Comparison of ENCODE assay signal across 12 cellular contexts in genomic region chr1:21926814-21927530, GRCh38. TPM values are rescaled to one million over a fixed set of nuclear protein-coding genes. Genes with fewer than 3 reads are reported as not detected.
DNase-seq lines count a peak whose midpoint lies in the region; ATAC-seq and TF ChIP-seq lines count a peak whose summit lies in the region.
"Had no signal": no experiment of that assay in that cellular context is flagged by ENCODE, and none has a peak within 500 bp of the region (broad histone marks: within the 10 kb centered on the region; RNA-seq: fewer than 3 reads in every experiment).

No MANE protein-coding gene starts in this region.

- peak in 2 of 3 experiments; percentile 3 to 8 for TF ChIP-seq CTCF in esophagus muscularis mucosa (IDR thresholded peaks at IDR 0.05)
- TF ChIP-seq CTCF in thoracic aorta (IDR thresholded peaks at IDR 0.05), result no peak

- intact Hi-C loops in esophagus muscularis mucosa (cut with DNase I), result no loop called here

- peaks cover 97 to 100% (median 100%) of the 10 kb centered on the region in 4 donors for H3K4me1 ChIP-seq in esophagus muscularis mucosa
- peaks cover 92% of the 10 kb centered on the region for H3K4me1 ChIP-seq in muscle layer of colon (ENCODE audit: insufficient read depth, low read length)
- peaks cover 71 to 98% of the 10 kb centered on the region in 2 donors for H3K4me1 ChIP-seq in thoracic aorta (ENCODE audit: control insufficient read depth in 1 of 2, low read depth in 2 of 2)
- H3K4me1 ChIP-seq: HAP-1 had no signal

- H3K36me3 ChIP-seq in esophagus muscularis mucosa, result peaks cover 0 to 7% (median 3%) of the 10 kb centered on the region in 4 donors
- H3K36me3 ChIP-seq in muscle layer of colon (ENCODE audit: insufficient read depth, low read length), result peaks cover 10% of the 10 kb centered on the region
- H3K36me3 ChIP-seq in thoracic aorta, result no peaks in the 10 kb centered on the region

- no peaks in the 10 kb centered on the region for H3K27me3 ChIP-seq in esophagus muscularis mucosa
- H3K27me3 ChIP-seq in muscle layer of colon (ENCODE audit: control insufficient read depth in 1 of 2, insufficient read depth in 2 of 2, low read length in 2 of 2), result no peaks in the 10 kb centered on the region
- no peaks in the 10 kb centered on the region for H3K27me3 ChIP-seq in thoracic aorta (replicated peaks; ENCODE audit: insufficient read depth)

- DNase-seq in HCEC 1CT (peak; percentile 76), esophagus muscularis mucosa (ENCODE audit: extremely low spot score) (no peak), thoracic aorta (ENCODE audit: low spot score) (no peak), NCI-H128 (lab: John Stamatoyannopoulos, UW; ENCODE audit: unreplicated experiment) (no peak), Ammon's horn (ENCODE audit: low spot score) (no peak)
- DNase-seq in activated CD4-positive, alpha-beta T cell treated with anti-CD3 and anti-CD28 coated beads, Interleukin-2, amount 50 U/mL, for 4 hours, result no peak
- DNase-seq: activated naive CD4-positive, alpha-beta T cell treated with anti-CD3 and anti-CD28 coated beads, Interleukin-2, amount 10 ng/mL, durations not matched to agents 7 days and 5 days; erythroblast; NCI-H2029 had no signal

- H3K9me3 ChIP-seq in esophagus muscularis mucosa, result no peaks in the 10 kb centered on the region
- no peaks in the 10 kb centered on the region for H3K9me3 ChIP-seq in muscle layer of colon (ENCODE audit: low read length)
- H3K9me3 ChIP-seq in thoracic aorta, result no peaks in the 10 kb centered on the region
- H3K9me3 ChIP-seq: HAP-1 had no signal

- H3K4me3 ChIP-seq in esophagus muscularis mucosa, result peak overlapping the region in 2 of 4 donors; percentile 12 to 21
- no peak overlapping the region for H3K4me3 ChIP-seq in muscle layer of colon (ENCODE audit: low read depth in 1 of 2, low read length in 2 of 2)
- H3K4me3 ChIP-seq in thoracic aorta, result peak overlapping the region; percentile 20
- H3K4me3 ChIP-seq: HAP-1 had no signal

- TF ChIP-seq POLR2A in esophagus muscularis mucosa (IDR thresholded peaks at IDR 0.05; ENCODE audit: low read depth), result no peak

- TF ChIP-seq EP300 in esophagus muscularis mucosa (IDR thresholded peaks at IDR 0.05), result no peak

- 15% methylated on average over 8 of the region's 11 CpGs for WGBS in esophagus muscularis mucosa

- H3K9ac ChIP-seq in muscle layer of colon (ENCODE audit: low read length), result peak overlapping the region; percentile 67

- peak; percentile 57 for ATAC-seq in thoracic aorta (ENCODE audit: insufficient number of reproducible peaks, low FRiP score, low read depth)
- no peak for ATAC-seq in HG03460 (IDR thresholded peaks at IDR 0.05; ENCODE audit: unreplicated experiment)

- H3K27ac ChIP-seq in esophagus muscularis mucosa (replicated peaks in 1 of 4) (peak overlapping the region; percentile 93 to 99 (median 98)), muscle layer of colon (ENCODE audit: low read depth, low read length) (peak overlapping the region; percentile 56), thoracic aorta (peak overlapping the region; percentile 95 to 99)

RNA-seq across cellular contexts. Expression of gene HSPG2, which starts 10.1 kb away (rescaled TPM):
- total RNA-seq in esophagus muscularis mucosa, result 1,000 to 10,000 TPM in 1 of 4 donors, 100 to 1,000 TPM in 3; 414 to 1,199 (median 595) TPM
- 100 to 1,000 TPM; 684 to 846 TPM for total RNA-seq in thoracic aorta

RNA-seq across cellular contexts. Expression of gene CELA3B, which starts 49.9 kb away (rescaled TPM):
- total RNA-seq in esophagus muscularis mucosa (not detected), thoracic aorta (1 to 10 TPM in 1 of 2 donors, not detected in 1; 2.0 TPM)
